In the genomic region with DNA sequence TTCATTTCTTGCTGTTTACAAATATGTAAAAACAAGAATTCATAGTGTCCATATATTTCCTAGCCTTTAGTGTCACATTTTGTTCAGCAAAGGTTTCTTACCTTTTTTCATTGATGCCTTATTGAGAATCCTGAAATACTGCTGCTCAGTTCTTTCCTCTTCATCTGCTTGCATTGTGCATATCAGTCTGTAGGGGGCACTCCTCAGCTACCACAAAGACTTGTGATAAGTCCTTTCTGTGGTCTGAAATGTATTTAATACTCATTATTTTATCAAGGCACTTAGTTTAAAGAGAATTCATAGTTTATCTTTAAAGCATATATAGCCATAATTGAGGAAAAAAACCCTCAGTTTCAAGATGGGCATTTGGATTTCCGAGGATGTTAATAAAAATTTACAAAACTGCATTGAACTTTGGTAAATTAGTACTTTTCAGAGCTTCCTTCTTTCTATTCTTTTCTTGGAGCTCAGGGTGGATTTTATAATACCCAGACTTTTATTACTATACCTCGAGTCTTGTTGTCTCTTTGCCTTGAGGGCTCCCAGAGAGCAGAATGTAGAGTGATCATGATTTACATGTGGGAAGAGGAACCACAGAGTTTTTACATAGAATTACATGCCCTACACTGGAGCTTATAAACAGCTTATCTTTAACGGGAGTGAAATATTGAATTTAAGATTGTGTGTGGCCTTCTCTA, we compare ENCODE assay signal across 8 cellular contexts.
DNase-seq lines count a peak whose midpoint lies in the region; ATAC-seq lines count a peak whose summit lies in the region.

No MANE protein-coding gene starts in this region.

- H3K4me1 ChIP-seq in SJCRH30 (peaks cover 3% of the 10 kb centered on the region), trophoblast cell (ENCODE audit: control insufficient read depth in 1 of 2, insufficient read depth in 2 of 2, low read length in 2 of 2) (no peaks in the 10 kb centered on the region)

- H2AFZ ChIP-seq in trophoblast cell (ENCODE audit: insufficient read depth, low read length, poor library complexity) = no peak overlapping the region

- DNase-seq in NOMO-1 treated with DMSO at 0.1 percent for 48 hours (lab: John Stamatoyannopoulos, UW; ENCODE audit: unreplicated experiment) = peak; percentile 46
- no peak for DNase-seq in NOMO-1 treated with dmso at 0.1 percent for 144 hours (lab: John Stamatoyannopoulos, UW; ENCODE audit: unreplicated experiment)
- DNase-seq in Kasumi-1 (lab: John Stamatoyannopoulos, UW) = peak; percentile 69 to 74
- DNase-seq in SJCRH30 = peak; percentile 64 to 83
- DNase-seq in epithelial cell of prostate (ENCODE audit: low read depth, low spot score) = peak; percentile 26
- DNase-seq in trophoblast cell = peak; percentile 26 to 52
- no peak for DNase-seq in epidermal melanocyte (ENCODE audit: insufficient read length, low spot score)

- no peak overlapping the region for H3K14ac ChIP-seq in trophoblast cell (ENCODE audit: low read length)

- no peak overlapping the region for H3K4me2 ChIP-seq in trophoblast cell (ENCODE audit: low read length)

- no peak overlapping the region for H2BK12ac ChIP-seq in trophoblast cell (ENCODE audit: low read length)

- no peak overlapping the region for H4K91ac ChIP-seq in trophoblast cell (ENCODE audit: low read depth, low read length)

- H3K4ac ChIP-seq in trophoblast cell (ENCODE audit: low read depth, low read length) = no peak overlapping the region

- H3K79me2 ChIP-seq in trophoblast cell (ENCODE audit: control insufficient read depth, insufficient read depth, low read length, poor library complexity) = no peaks in the 10 kb centered on the region

- ATAC-seq in HG02852 (IDR thresholded peaks at IDR 0.05; ENCODE audit: unreplicated experiment) = no peak

- WGBS in trophoblast cell (ENCODE audit: extremely low coverage, insufficient coverage, insufficient read length) = no CpG with 5 or more reads among the region's 3 CpGs

- no peak overlapping the region for H3K23ac ChIP-seq in trophoblast cell (ENCODE audit: low read length)

- no peak overlapping the region for H2BK120ac ChIP-seq in trophoblast cell (ENCODE audit: insufficient read depth, low read length, poor library complexity)

- H4K8ac ChIP-seq in trophoblast cell (ENCODE audit: low read depth, low read length) = no peak overlapping the region

- no peak overlapping the region for H3K18ac ChIP-seq in trophoblast cell (ENCODE audit: low read length)

- H3K4me3 ChIP-seq in SJCRH30 (peak overlapping the region; percentile 5; the same call in 1 of the 2 replicates), trophoblast cell (ENCODE audit: low read depth, low read length) (no peak overlapping the region)

- H2BK5ac ChIP-seq in trophoblast cell (ENCODE audit: low read depth, low read length, poor library complexity) = no peak overlapping the region

- H3K79me1 ChIP-seq in trophoblast cell (ENCODE audit: low read length) = no peaks in the 10 kb centered on the region

- H2AK5ac ChIP-seq in trophoblast cell (ENCODE audit: low read length) = no peak overlapping the region

- H3K9me3 ChIP-seq in SJCRH30 (replicated peaks) (no peaks in the 10 kb centered on the region), trophoblast cell (ENCODE audit: insufficient read depth, low read depth, low read length) (no peaks in the 10 kb centered on the region)

- H3K27me3 ChIP-seq in SJCRH30 = no peaks in the 10 kb centered on the region
- H3K27me3 ChIP-seq in trophoblast cell (ENCODE audit: insufficient read depth, low read length) = no peaks in the 10 kb centered on the region

- no peak overlapping the region for H3K9ac ChIP-seq in trophoblast cell (ENCODE audit: low read length)

- H3K27ac ChIP-seq in SJCRH30 = peak overlapping the region; percentile 69
- no peak overlapping the region for H3K27ac ChIP-seq in epithelial cell of prostate
- no peak overlapping the region for H3K27ac ChIP-seq in trophoblast cell (ENCODE audit: low read depth, low read length)

- no peaks in the 10 kb centered on the region for H3K36me3 ChIP-seq in SJCRH30
- no peaks in the 10 kb centered on the region for H3K36me3 ChIP-seq in trophoblast cell (ENCODE audit: control insufficient read depth in 1 of 2, insufficient read depth in 2 of 2, low read length in 2 of 2)

- no peak overlapping the region for H4K12ac ChIP-seq in trophoblast cell (ENCODE audit: low read depth, low read length)

Comparison
In these comparisons a context has a peak if more than half of its experiments do, and no peak if none do; other contexts are left out.
1. DNase-seq: peak in NOMO-1 treated with DMSO at 0.1 percent for 48 hours (single experiment), Kasumi-1 (2 of 2), SJCRH30 (2 of 2), epithelial cell of prostate (single experiment) and trophoblast cell (2 of 2); none in NOMO-1 treated with dmso at 0.1 percent for 144 hours (single experiment) and epidermal melanocyte (single experiment).